In the genomic region with DNA sequence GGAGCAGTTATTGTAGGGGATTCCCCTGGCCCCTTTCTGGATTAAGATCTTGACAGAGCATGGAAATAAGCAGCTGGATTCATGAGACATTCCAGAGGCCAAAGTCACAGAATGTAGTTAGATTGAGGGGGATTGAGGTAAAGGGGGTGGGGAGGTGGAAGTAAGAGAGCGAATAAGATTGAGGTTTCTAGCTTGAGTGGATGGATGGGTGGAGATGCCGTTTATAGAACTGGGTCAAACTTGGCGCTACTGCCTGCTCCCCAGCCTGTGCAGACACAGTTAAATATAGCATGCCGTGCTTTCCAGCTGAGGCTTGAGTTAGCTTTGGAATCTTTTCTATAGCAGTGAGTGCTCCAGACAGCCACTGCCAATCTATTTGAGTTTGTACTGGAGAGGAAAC, we compare ENCODE assay signal across 9 cellular contexts.
DNase-seq lines count a peak whose midpoint lies in the region; ATAC-seq lines count a peak whose summit lies in the region.
"Had no signal": no experiment of that assay in that cellular context is flagged by ENCODE, and none has a peak within 500 bp of the region (broad histone marks: within the 10 kb centered on the region; RNA-seq: fewer than 3 reads in every experiment).

No MANE protein-coding gene starts in this region.

- 27% methylated on average over 4 of the region's 4 CpGs for WGBS in right cardiac atrium

- peak overlapping the region; percentile 46 for H3K27ac ChIP-seq in right cardiac atrium (ENCODE audit: low read length)
- H3K27ac ChIP-seq in skeletal muscle tissue (ENCODE audit: low read depth, low read length): peak overlapping the region; percentile 80
- no peak overlapping the region for H3K27ac ChIP-seq in effector memory CD4-positive, alpha-beta T cell (ENCODE audit: insufficient read depth, low read length, poor library complexity, severe bottlenecking)

- no peaks in the 10 kb centered on the region for H3K9me3 Mint-ChIP-seq in activated T-helper 17 cell treated with anti-CD3 and anti-CD28 coated beads, Interleukin-2, amount 50 U/mL, for 72 hours

- H3K27me3 Mint-ChIP-seq in activated T-helper 17 cell treated with anti-CD3 and anti-CD28 coated beads, Interleukin-2, amount 50 U/mL, for 72 hours: no peaks in the 10 kb centered on the region

- no peak overlapping the region for H3K4me3 Mint-ChIP-seq in activated T-helper 17 cell treated with anti-CD3 and anti-CD28 coated beads, Interleukin-2, amount 50 U/mL, for 72 hours

- H3K27me3 ChIP-seq in right cardiac atrium (ENCODE audit: control insufficient read depth, insufficient read depth) (no peaks in the 10 kb centered on the region), skeletal muscle tissue (ENCODE audit: control insufficient read depth in 3 of 3, insufficient read depth in 3 of 3, low read length in 3 of 3) (no peaks in the 10 kb centered on the region)
- no peaks in the 10 kb centered on the region for H3K27me3 ChIP-seq in effector memory CD4-positive, alpha-beta T cell (replicated peaks; ENCODE audit: control insufficient read depth, insufficient read depth, low read length, poor library complexity, severe bottlenecking)

- peaks cover 0 to 3% (median 0%) of the 10 kb centered on the region in 3 donors for H3K36me3 ChIP-seq in skeletal muscle tissue (ENCODE audit: control insufficient read depth in 3 of 3, insufficient read depth in 3 of 3, low read length in 3 of 3)
- H3K36me3 ChIP-seq in effector memory CD4-positive, alpha-beta T cell (ENCODE audit: control insufficient read depth, insufficient read depth, low read length): no peaks in the 10 kb centered on the region

- peak overlapping the region in 2 of 3 donors; percentile 44 to 54 for H3K9ac ChIP-seq in skeletal muscle tissue (ENCODE audit: low read depth in 1 of 3, low read length in 3 of 3)

- intact Hi-C loops in right cardiac atrium (cut with DNase I): loop anchor here in 1 of 4 donors (10.0 kb wide), 1 partner anchor 77 kb away; no protein-coding TSS in a partner anchor

- peaks cover 42% of the 10 kb centered on the region for H3K4me1 Mint-ChIP-seq in activated T-helper 17 cell treated with anti-CD3 and anti-CD28 coated beads, Interleukin-2, amount 50 U/mL, for 72 hours

- peak; percentile 73 for DNase-seq in GM04503 (ENCODE audit: low read depth)
- DNase-seq in right cardiac atrium: peak in 2 of 3 donors; percentile 25 to 51
- no peak for DNase-seq in OCI-M1 (lab: John Stamatoyannopoulos, UW)
- no peak for DNase-seq in NOMO-1 treated with dmso at 0.1 percent for 144 hours (lab: John Stamatoyannopoulos, UW; ENCODE audit: unreplicated experiment)
- DNase-seq in effector memory CD4-positive, alpha-beta T cell: no peak
- no peak for DNase-seq in NCI-H2171 treated with DMSO at 0.1 percent for 48 hours (lab: John Stamatoyannopoulos, UW)
- DNase-seq: stimulated activated CD4-positive, alpha-beta T cell treated with anti-CD3 and anti-CD28 coated beads, Interleukin-1b, Interleukin-23, amount 100 ng/mL, for 48 hours had no signal

- H3K9me3 ChIP-seq in right cardiac atrium (ENCODE audit: control insufficient read depth, low read length) (no peaks in the 10 kb centered on the region), skeletal muscle tissue (ENCODE audit: control insufficient read depth in 3 of 3, low read length in 3 of 3) (no peaks in the 10 kb centered on the region)
- no peaks in the 10 kb centered on the region for H3K9me3 ChIP-seq in effector memory CD4-positive, alpha-beta T cell (ENCODE audit: control insufficient read depth, low read length)

- H3K36me3 Mint-ChIP-seq in activated T-helper 17 cell treated with anti-CD3 and anti-CD28 coated beads, Interleukin-2, amount 50 U/mL, for 72 hours (ENCODE audit: low read depth): peaks cover 20% of the 10 kb centered on the region

- no peak overlapping the region for H3K4me3 ChIP-seq in right cardiac atrium (ENCODE audit: low read length)
- H3K4me3 ChIP-seq in skeletal muscle tissue (ENCODE audit: low read length in 3 of 3): peak overlapping the region in 1 of 3 donors; percentile 8
- H3K4me3 ChIP-seq in effector memory CD4-positive, alpha-beta T cell (ENCODE audit: insufficient read depth, low read depth, low read length, poor library complexity, severe bottlenecking): no peak overlapping the region

- H3K4me1 ChIP-seq in right cardiac atrium (ENCODE audit: control insufficient read depth, insufficient read depth, low read length): peaks cover 26% of the 10 kb centered on the region
- H3K4me1 ChIP-seq in skeletal muscle tissue (ENCODE audit: control insufficient read depth in 3 of 3, insufficient read depth in 3 of 3, low read length in 3 of 3): peaks cover 66 to 83% (median 75%) of the 10 kb centered on the region in 3 donors
- peaks cover 14% of the 10 kb centered on the region for H3K4me1 ChIP-seq in effector memory CD4-positive, alpha-beta T cell (ENCODE audit: control insufficient read depth, insufficient read depth, low read length, poor library complexity, severe bottlenecking)

- ATAC-seq in activated T-helper 17 cell treated with anti-CD3 and anti-CD28 coated beads, Interleukin-2, amount 50 U/mL, for 72 hours (replicated peaks): no peak
- ATAC-seq in right cardiac atrium: peak; percentile 74 to 85

- peak overlapping the region; percentile 10 for H3K27ac Mint-ChIP-seq in activated T-helper 17 cell treated with anti-CD3 and anti-CD28 coated beads, Interleukin-2, amount 50 U/mL, for 72 hours

Comparison
In these comparisons a context has a peak if more than half of its experiments do, and no peak if none do; other contexts are left out.
1. DNase-seq: peak in GM04503 (single experiment) and right cardiac atrium (2 of 3); none in OCI-M1 (single experiment), NOMO-1 treated with dmso at 0.1 percent for 144 hours (single experiment), effector memory CD4-positive, alpha-beta T cell (0 of 3) and NCI-H2171 treated with DMSO at 0.1 percent for 48 hours (single experiment).